Comparison of ENCODE assay signal across 9 cellular contexts in the genomic region with DNA sequence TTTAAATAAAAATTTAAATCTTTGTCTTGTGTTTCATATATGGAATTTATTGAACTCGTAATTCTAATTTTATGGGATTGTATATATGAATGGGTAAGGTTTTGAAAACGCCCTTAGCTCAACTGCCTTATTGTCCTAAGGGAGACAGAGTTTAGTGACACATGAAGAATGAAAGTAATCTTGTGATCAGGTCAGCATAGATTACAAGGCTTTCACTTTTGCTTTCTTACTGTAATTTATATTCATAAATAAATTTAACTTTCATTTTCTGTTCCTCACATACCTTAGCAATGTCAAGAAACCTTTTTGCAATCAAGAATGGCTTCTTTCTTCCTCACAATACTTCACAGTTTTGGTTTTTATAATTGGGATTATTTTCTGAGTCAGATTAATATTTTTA. TPM values are rescaled to one million over a fixed set of nuclear protein-coding genes. Genes with fewer than 3 reads are reported as not detected.
DNase-seq lines count a peak whose midpoint lies in the region; ATAC-seq and TF ChIP-seq lines count a peak whose summit lies in the region.
"Had no signal": no experiment of that assay in that cellular context is flagged by ENCODE, and none has a peak within 500 bp of the region (broad histone marks: within the 10 kb centered on the region; RNA-seq: fewer than 3 reads in every experiment).

No MANE protein-coding gene starts in this region.

- H3K4me3 ChIP-seq in PC-3 (ENCODE audit: low read length) (no peak overlapping the region), vagina (no peak overlapping the region), uterus (no peak overlapping the region)
- H3K4me3 ChIP-seq: SJCRH30 had no signal

- peak overlapping the region; percentile 66 for H3K4me3 Mint-ChIP-seq in activated naive CD8-positive, alpha-beta T cell treated with anti-CD3 and anti-CD28 coated beads, Interleukin-2, amount 10 ng/mL, durations not matched to agents 7 days and 5 days

- DNase-seq in ELR (ENCODE audit: low read depth) (peak; percentile 8), PC-3 (no peak), LoVo (ENCODE audit: low spot score) (no peak), vagina (ENCODE audit: extremely low spot score in 2 of 2) (no peak), uterus (no peak)
- DNase-seq in activated naive CD8-positive, alpha-beta T cell treated with anti-CD3 and anti-CD28 coated beads, Interleukin-2, amount 10 ng/mL, durations not matched to agents 7 days and 5 days, result no peak
- DNase-seq: SJCRH30 had no signal

- H3K4me1 Mint-ChIP-seq in activated naive CD8-positive, alpha-beta T cell treated with anti-CD3 and anti-CD28 coated beads, Interleukin-2, amount 10 ng/mL, durations not matched to agents 7 days and 5 days, result peaks cover 28% of the 10 kb centered on the region

- no TSS peak for BruUV-seq in PC-3 (replicated peaks; lab: Mats Ljungman, UMichigan)

- no peak overlapping the region for H3K27ac Mint-ChIP-seq in activated naive CD8-positive, alpha-beta T cell treated with anti-CD3 and anti-CD28 coated beads, Interleukin-2, amount 10 ng/mL, durations not matched to agents 7 days and 5 days

- TF ChIP-seq POLR2A in vagina (IDR thresholded peaks at IDR 0.05), result no peak
- no peak for TF ChIP-seq POLR2A in uterus (IDR thresholded peaks at IDR 0.05)

- TF ChIP-seq CTCF in PC-3 (conservative IDR thresholded peaks at IDR 0.05; ENCODE audit: low read depth, low read length) (no peak), vagina (IDR thresholded peaks at IDR 0.05) (no peak), uterus (IDR thresholded peaks at IDR 0.05) (no peak)

- H3K9me3 ChIP-seq in PC-3 (ENCODE audit: low read length) (no peaks in the 10 kb centered on the region), vagina (no peaks in the 10 kb centered on the region), uterus (no peaks in the 10 kb centered on the region)

- no peaks in the 10 kb centered on the region for H3K79me2 ChIP-seq in PC-3 (ENCODE audit: low read length)

- H3K27me3 ChIP-seq in PC-3 (ENCODE audit: low read length), result no peaks in the 10 kb centered on the region
- H3K27me3 ChIP-seq in vagina, result no peaks in the 10 kb centered on the region
- no peaks in the 10 kb centered on the region for H3K27me3 ChIP-seq in uterus
- H3K27me3 ChIP-seq: SJCRH30 had no signal

- H3K36me3 ChIP-seq in PC-3 (ENCODE audit: low read depth, low read length) (peaks cover 5% of the 10 kb centered on the region), vagina (peaks cover 0 to 18% of the 10 kb centered on the region in 2 donors), uterus (no peaks in the 10 kb centered on the region)

- H3K27ac ChIP-seq in PC-3 (ENCODE audit: low read length) (no peak overlapping the region), vagina (no peak overlapping the region), uterus (no peak overlapping the region)
- H3K27ac ChIP-seq: SJCRH30 had no signal

- ATAC-seq in GM19328 (IDR thresholded peaks at IDR 0.05; ENCODE audit: unreplicated experiment) (peak; percentile 77), HG03025 (IDR thresholded peaks at IDR 0.05; ENCODE audit: low FRiP score, unreplicated experiment) (peak; percentile 82), PC-3 (no peak)
- ATAC-seq in activated naive CD8-positive, alpha-beta T cell treated with anti-CD3 and anti-CD28 coated beads, Interleukin-2, amount 10 ng/mL, durations not matched to agents 7 days and 5 days (ENCODE audit: low read depth), result peak; percentile 96

- no peaks in the 10 kb centered on the region for H4K20me1 ChIP-seq in PC-3 (ENCODE audit: low read length)

- no peak overlapping the region for H3K9ac ChIP-seq in PC-3 (ENCODE audit: low read length)

- CTCF ChIA-PET in PC-3 (lab: Charles Lee), result no interaction called here

- H3K4me2 ChIP-seq in PC-3 (ENCODE audit: low read length), result no peak overlapping the region

- intact Hi-C loops in PC-3 (cut with micrococcal nuclease) (no loop called here), vagina (cut with DNase I) (no loop called here), uterus (cut with DNase I; ENCODE audit: low total_unique reads) (no loop called here)

- H3K4me1 ChIP-seq in PC-3 (ENCODE audit: insufficient read depth, low read length) (no peaks in the 10 kb centered on the region), vagina (no peaks in the 10 kb centered on the region), uterus (no peaks in the 10 kb centered on the region)
- H3K4me1 ChIP-seq: SJCRH30 had no signal

- H3F3A ChIP-seq in PC-3 (ENCODE audit: low read length, unreplicated experiment), result no peaks in the 10 kb centered on the region

- no peaks in the 10 kb centered on the region for H3K27me3 Mint-ChIP-seq in activated naive CD8-positive, alpha-beta T cell treated with anti-CD3 and anti-CD28 coated beads, Interleukin-2, amount 10 ng/mL, durations not matched to agents 7 days and 5 days

- H3K9me2 ChIP-seq in PC-3 (replicated peaks; ENCODE audit: low read length), result no peaks in the 10 kb centered on the region

- peaks cover 42% of the 10 kb centered on the region for H3K36me3 Mint-ChIP-seq in activated naive CD8-positive, alpha-beta T cell treated with anti-CD3 and anti-CD28 coated beads, Interleukin-2, amount 10 ng/mL, durations not matched to agents 7 days and 5 days

- peaks cover 2% of the 10 kb centered on the region for H3K9me3 Mint-ChIP-seq in activated naive CD8-positive, alpha-beta T cell treated with anti-CD3 and anti-CD28 coated beads, Interleukin-2, amount 10 ng/mL, durations not matched to agents 7 days and 5 days

- no peak overlapping the region for H2AFZ ChIP-seq in PC-3 (ENCODE audit: low read length)

- POLR2A ChIA-PET in activated naive CD8-positive, alpha-beta T cell treated with anti-CD3 and anti-CD28 coated beads, Interleukin-2, amount 10 ng/mL, durations not matched to agents 7 days and 5 days (lab: Charles Lee), result no interaction called here
- POLR2A ChIA-PET in PC-3 (lab: Charles Lee; ENCODE audit: unreplicated experiment), result no interaction called here

RNA-seq across cellular contexts. Expression of gene KPNA5, which starts 14.4 kb away (rescaled TPM):
- 10 to 100 TPM; 29.5 to 35.0 TPM for total RNA-seq in activated naive CD8-positive, alpha-beta T cell treated with anti-CD3 and anti-CD28 coated beads, Interleukin-2, amount 10 ng/mL, durations not matched to agents 7 days and 5 days
- total RNA-seq in PC-3 (2014; rRNA removed) (4.9 and 5.5 TPM in 2 replicates), vagina (7.9 TPM), uterus (10 to 100 TPM in 2 of 4 donors, 1 to 10 TPM in 2; 5.6 to 48.3 (median 27.7) TPM)

RNA-seq across cellular contexts. Expression of gene ZUP1, which starts 26.8 kb away (rescaled TPM):
- total RNA-seq in activated naive CD8-positive, alpha-beta T cell treated with anti-CD3 and anti-CD28 coated beads, Interleukin-2, amount 10 ng/mL, durations not matched to agents 7 days and 5 days, result 10 to 100 TPM; 18.4 to 20.8 TPM
- total RNA-seq in PC-3 (2014; rRNA removed) (2.7 and 6.3 TPM in 2 replicates), vagina (13.0 TPM), uterus (10 to 100 TPM in 1 of 4 donors, 1 to 10 TPM in 3; 1.8 to 21.6 (median 8.0) TPM)
